ENCODE assay signal across 8 cellular contexts in the genomic region with DNA sequence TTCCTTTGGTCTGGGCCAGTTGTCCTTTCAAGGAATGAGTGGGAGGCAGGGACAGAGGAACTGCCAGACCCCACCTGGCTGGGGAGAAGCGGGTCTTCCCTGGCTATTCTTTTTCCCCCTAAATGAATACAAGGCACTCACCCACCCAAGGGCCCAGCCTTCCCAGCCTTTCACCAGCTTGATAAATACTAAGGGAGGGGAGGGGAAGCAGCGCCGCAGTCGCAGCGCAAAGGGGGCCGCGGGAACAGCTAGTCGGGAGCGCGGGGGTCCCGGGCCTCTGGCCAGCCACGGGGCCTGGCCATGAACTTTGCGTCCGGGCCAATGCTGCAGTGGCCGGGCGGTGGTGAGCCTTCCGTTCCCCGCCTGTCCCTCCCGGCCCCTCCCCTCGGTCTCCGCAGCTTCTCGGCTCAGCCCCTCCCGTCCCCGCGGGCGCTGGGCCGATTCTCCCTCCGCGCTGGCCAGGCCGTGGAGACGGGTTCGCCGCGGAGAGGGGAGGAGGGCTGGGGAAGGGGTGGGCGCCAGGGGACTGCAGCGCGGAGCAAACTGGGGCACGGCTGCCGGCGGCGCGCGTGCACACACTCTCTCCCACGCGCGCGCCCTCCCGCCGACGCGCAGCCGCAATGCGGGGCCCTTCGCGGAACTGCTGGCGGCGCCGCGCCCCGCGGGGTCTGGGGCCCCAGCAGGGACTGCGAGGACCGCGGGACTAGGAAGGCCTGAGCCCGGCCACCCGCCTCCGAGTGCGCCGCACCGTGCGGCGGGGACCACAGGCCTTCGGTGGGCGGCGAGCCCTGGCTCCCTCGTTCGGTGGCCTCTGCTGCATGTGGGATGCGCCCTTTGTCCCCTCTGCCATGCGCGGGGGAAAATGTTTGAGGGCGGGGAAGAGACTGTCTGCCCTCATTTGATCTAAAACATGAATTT.
DNase-seq lines count a peak whose midpoint lies in the region; ATAC-seq and TF ChIP-seq lines count a peak whose summit lies in the region.

No MANE protein-coding gene starts in this region.

- no peaks in the 10 kb centered on the region for H4K20me1 ChIP-seq in fibroblast of lung (ENCODE audit: control insufficient read depth, extremely low read depth, insufficient read depth, low read length)

- H3K79me2 ChIP-seq in fibroblast of lung (ENCODE audit: control insufficient read depth, insufficient read depth, low read length): no peaks in the 10 kb centered on the region

- ATAC-seq in activated T-cell treated with anti-CD3 and anti-CD28 coated beads, Interleukin-2, amount 50 U/mL, for 72 hours (replicated peaks in 1 of 2): peak; percentile 61 to 75
- no peak for ATAC-seq in HG03139 (IDR thresholded peaks at IDR 0.05; ENCODE audit: unreplicated experiment)

- no peak overlapping the region for H3K27ac Mint-ChIP-seq in activated T-cell treated with anti-CD3 and anti-CD28 coated beads, Interleukin-2, amount 50 U/mL, for 72 hours

- H3K9me3 ChIP-seq in fibroblast of lung (ENCODE audit: control insufficient read depth, insufficient read depth, low read depth, low read length) (no peaks in the 10 kb centered on the region), subcutaneous abdominal adipose tissue (ENCODE audit: control insufficient read depth in 5 of 5, low read length in 5 of 5) (no peaks in the 10 kb centered on the region)

- H2AFZ ChIP-seq in fibroblast of lung (ENCODE audit: low read length): peak overlapping the region; percentile 49

- H3K27ac ChIP-seq in fibroblast of lung (ENCODE audit: insufficient read depth, low read length) (no peak overlapping the region), subcutaneous abdominal adipose tissue (ENCODE audit: low read depth, low read length) (no peak overlapping the region)

- DNase-seq in GM12864 (ENCODE audit: low read depth) (no peak), NCI-H510A (lab: John Stamatoyannopoulos, UW) (peak; percentile 84), fibroblast of lung (ENCODE audit: low read depth in 2 of 2) (peak; percentile 8 to 44), myocyte (ENCODE audit: low read depth) (peak; percentile 69), ureter (ENCODE audit: low spot score) (no peak)
- peak; percentile 25 to 40 for DNase-seq in activated T-cell treated with anti-CD3 and anti-CD28 coated beads, Interleukin-2, amount 50 U/mL, for 72 hours

- H3K9ac ChIP-seq in fibroblast of lung (ENCODE audit: insufficient read depth, low read length) (peak overlapping the region; percentile 23), subcutaneous abdominal adipose tissue (ENCODE audit: low read length in 5 of 5) (peak overlapping the region in 3 of 5 donors; percentile 36 to 76 (median 51))

- peaks cover 4% of the 10 kb centered on the region for H3K27me3 ChIP-seq in fibroblast of lung (ENCODE audit: control insufficient read depth, insufficient read depth, low read length)
- peaks cover 0 to 7% (median 0%) of the 10 kb centered on the region in 5 donors for H3K27me3 ChIP-seq in subcutaneous abdominal adipose tissue (ENCODE audit: control insufficient read depth in 5 of 5, insufficient read depth in 4 of 5, low read length in 5 of 5)

- peak overlapping the region; percentile 75 to 77 for H3K4me3 Mint-ChIP-seq in activated T-cell treated with anti-CD3 and anti-CD28 coated beads, Interleukin-2, amount 50 U/mL, for 72 hours

- no peaks in the 10 kb centered on the region for H3K9me3 Mint-ChIP-seq in activated T-cell treated with anti-CD3 and anti-CD28 coated beads, Interleukin-2, amount 50 U/mL, for 72 hours

- H3K36me3 ChIP-seq in fibroblast of lung (ENCODE audit: control insufficient read depth, insufficient read depth, low read length): no peaks in the 10 kb centered on the region
- H3K36me3 ChIP-seq in subcutaneous abdominal adipose tissue (ENCODE audit: control insufficient read depth in 5 of 5, insufficient read depth in 5 of 5, low read length in 5 of 5): no peaks in the 10 kb centered on the region

- H3K4me1 ChIP-seq in fibroblast of lung (ENCODE audit: control insufficient read depth, extremely low read depth, insufficient read depth, low read length): no peaks in the 10 kb centered on the region
- peaks cover 0 to 23% (median 18%) of the 10 kb centered on the region in 5 donors for H3K4me1 ChIP-seq in subcutaneous abdominal adipose tissue (ENCODE audit: control insufficient read depth in 5 of 5, insufficient read depth in 5 of 5, low read length in 5 of 5)

- no peak for TF ChIP-seq CTCF in GM12864 (IDR thresholded peaks at IDR 0.05; ENCODE audit: low read depth, low read length, missing control alignments)
- no peak for TF ChIP-seq CTCF in fibroblast of lung (conservative IDR thresholded peaks at IDR 0.05 in 1 of 2, IDR thresholded peaks at IDR 0.05 in 1 of 2; ENCODE audit: low read depth in 1 of 2, low read length in 2 of 2)

- no peaks in the 10 kb centered on the region for H3K36me3 Mint-ChIP-seq in activated T-cell treated with anti-CD3 and anti-CD28 coated beads, Interleukin-2, amount 50 U/mL, for 72 hours (ENCODE audit: insufficient read depth in 2 of 2)

- peaks cover 7% of the 10 kb centered on the region for H3K27me3 Mint-ChIP-seq in activated T-cell treated with anti-CD3 and anti-CD28 coated beads, Interleukin-2, amount 50 U/mL, for 72 hours (ENCODE audit: low read depth)

- H3K4me3 ChIP-seq in GM12864 (ENCODE audit: low read depth, low read length) (peak overlapping the region; percentile 51), fibroblast of lung (replicated peaks in 1 of 4; ENCODE audit: control extremely low read depth in 1 of 4, insufficient read depth in 1 of 4, low read depth in 3 of 4, low read length in 4 of 4) (peak overlapping the region; percentile 31 to 59 (median 43)), subcutaneous abdominal adipose tissue (ENCODE audit: low read depth in 1 of 5, low read length in 5 of 5) (peak overlapping the region; percentile 30 to 82 (median 79))

- peak overlapping the region; percentile 78 for H3K4me2 ChIP-seq in fibroblast of lung (ENCODE audit: extremely low read depth, insufficient read depth, low read length)

- no peaks in the 10 kb centered on the region for H3K4me1 Mint-ChIP-seq in activated T-cell treated with anti-CD3 and anti-CD28 coated beads, Interleukin-2, amount 50 U/mL, for 72 hours (ENCODE audit: low read depth)

Comparison
In these comparisons a context has a peak if more than half of its experiments do, and no peak if none do; other contexts are left out.
1. DNase-seq: peak in NCI-H510A (single experiment), activated T-cell treated with anti-CD3 and anti-CD28 coated beads, Interleukin-2, amount 50 U/mL, for 72 hours (2 of 2), fibroblast of lung (2 of 2) and myocyte (single experiment); none in GM12864 (single experiment) and ureter (single experiment).
2. Peak in every context shown above with its lines, with median percentiles within 50 percentile points of each other: H3K4me3 ChIP-seq.